Comparison of ENCODE assay signal across 2 cellular contexts in the genomic region with DNA sequence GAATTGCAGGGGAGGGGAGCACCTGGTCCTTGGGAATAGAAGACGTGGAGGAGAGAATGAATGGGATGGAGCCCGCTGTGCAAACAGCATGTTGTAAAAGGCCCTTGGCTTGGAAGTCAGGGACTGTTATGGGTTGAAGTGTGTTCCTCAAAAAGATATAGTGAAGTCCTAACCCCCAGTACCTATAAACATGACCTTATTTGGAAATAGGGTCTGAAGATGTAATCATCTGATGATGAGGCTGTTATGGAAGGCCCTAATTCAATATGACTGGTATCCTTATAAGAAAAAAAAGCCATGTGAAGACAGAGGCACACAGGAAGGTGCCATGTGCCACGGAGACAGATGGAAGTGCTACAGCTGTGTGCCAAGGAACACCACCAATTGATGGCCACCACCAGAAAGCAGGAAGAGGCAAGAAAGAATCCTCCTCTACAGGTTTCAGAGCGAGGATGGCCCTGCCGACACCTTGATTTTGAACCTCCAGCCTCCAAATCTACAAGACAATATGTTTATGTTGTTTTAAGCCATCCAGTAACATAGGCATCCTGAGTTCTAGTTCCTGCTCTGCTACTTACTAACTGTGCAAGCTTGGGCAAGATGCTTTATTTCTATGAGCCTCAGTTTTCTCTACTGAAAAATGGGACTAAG.
TF ChIP-seq lines count a peak whose summit lies in the region.

No MANE protein-coding gene starts in this region.

TF ChIP-seq in HepG2, 621 proteins besides CTCF, POLR2A, EP300 and RAD21:
- TF ChIP-seq ETV6 (CRISPR knock-in tag; conservative IDR thresholded peaks at IDR 0.05) (no peak), TEAD2 (CRISPR knock-in tag; IDR thresholded peaks at IDR 0.05) (no peak), ERF (CRISPR knock-in tag; IDR thresholded peaks at IDR 0.05) (no peak)
- TF ChIP-seq, protein P1, sequence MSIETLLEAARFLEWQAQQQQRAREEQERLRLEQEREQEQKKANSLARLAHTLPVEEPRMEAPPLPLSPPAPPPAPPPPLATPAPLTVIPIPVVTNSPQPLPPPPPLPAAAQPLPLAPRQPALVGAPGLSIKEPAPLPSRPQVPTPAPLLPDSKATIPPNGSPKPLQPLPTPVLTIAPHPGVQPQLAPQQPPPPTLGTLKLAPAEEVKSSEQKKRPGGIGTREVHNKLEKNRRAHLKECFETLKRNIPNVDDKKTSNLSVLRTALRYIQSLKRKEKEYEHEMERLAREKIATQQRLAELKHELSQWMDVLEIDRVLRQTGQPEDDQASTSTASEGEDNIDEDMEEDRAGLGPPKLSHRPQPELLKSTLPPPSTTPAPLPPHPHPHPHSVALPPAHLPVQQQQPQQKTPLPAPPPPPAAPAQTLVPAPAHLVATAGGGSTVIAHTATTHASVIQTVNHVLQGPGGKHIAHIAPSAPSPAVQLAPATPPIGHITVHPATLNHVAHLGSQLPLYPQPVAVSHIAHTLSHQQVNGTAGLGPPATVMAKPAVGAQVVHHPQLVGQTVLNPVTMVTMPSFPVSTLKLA (IDR thresholded peaks at IDR 0.05): peak; percentile 84

TF ChIP-seq in K562, 482 proteins besides CTCF, POLR2A, EP300 and RAD21:
- TF ChIP-seq RBM25 (IDR thresholded peaks at IDR 0.05; ENCODE audit: low read depth, low read length, severe bottlenecking): peak; percentile 36
- no peak for TF ChIP-seq ZC3H8 (IDR thresholded peaks at IDR 0.05)
- TF ChIP-seq TAF9B (IDR thresholded peaks at IDR 0.05; ENCODE audit: partially characterized antibody): no peak
- peak in 1 of 2 experiments; percentile 54; a peak in 1 of 4 replicates for TF ChIP-seq SRF (CRISPR knock-in tag; IDR thresholded peaks at IDR 0.05)
- 0 out of 2 replicates have a peak, but pooled peaks have one; percentile 17 for TF ChIP-seq BCOR (IDR thresholded peaks at IDR 0.05)
